ENCODE assay signal across 8 cellular contexts in the genomic region with DNA sequence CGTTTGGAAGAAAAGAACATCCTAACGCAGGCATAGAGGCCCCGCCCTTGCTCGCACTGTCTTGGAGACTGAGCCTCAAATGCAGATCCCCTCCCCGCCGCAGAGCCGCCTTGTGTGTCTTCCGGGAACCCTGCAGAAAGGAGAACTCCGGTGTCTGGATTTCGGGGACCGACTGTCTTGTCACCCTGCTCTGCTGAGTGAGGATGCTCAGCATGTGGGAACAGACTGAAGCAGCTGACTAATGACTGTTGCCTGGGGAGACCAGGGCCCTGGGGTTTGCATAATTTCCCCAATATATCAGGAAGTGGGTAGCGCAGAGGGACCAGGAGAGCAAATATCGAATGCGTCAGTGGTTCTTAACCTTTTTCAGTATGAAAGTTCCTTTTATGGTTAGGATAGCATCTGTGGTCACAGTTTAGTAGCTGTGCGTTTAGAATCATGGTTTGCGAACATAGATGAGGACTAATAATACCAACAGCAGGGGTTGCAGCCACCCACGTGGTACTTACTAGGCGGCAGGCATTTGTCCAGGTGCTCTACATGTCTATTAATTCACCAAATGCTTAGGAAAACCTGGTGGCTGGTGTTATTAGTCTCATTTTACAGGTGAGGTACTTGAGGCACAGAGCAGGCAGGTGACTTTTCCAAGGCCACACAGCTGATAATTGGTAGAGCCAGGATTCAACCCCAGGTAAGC. TPM values are rescaled to one million over a fixed set of nuclear protein-coding genes. Genes with fewer than 3 reads are reported as not detected.
DNase-seq lines count a peak whose midpoint lies in the region; ATAC-seq and TF ChIP-seq lines count a peak whose summit lies in the region.
"Had no signal": no experiment of that assay in that cellular context is flagged by ENCODE, and none has a peak within 500 bp of the region (broad histone marks: within the 10 kb centered on the region; RNA-seq: fewer than 3 reads in every experiment).

No MANE protein-coding gene starts in this region.

- H3K27ac Mint-ChIP-seq in type B pancreatic cell (no peak overlapping the region), mesothelial cell of epicardium (no peak overlapping the region)

- H3K4me3 Mint-ChIP-seq in type B pancreatic cell (no peak overlapping the region), mesothelial cell of epicardium (no peak overlapping the region)

- DNase-seq in NCI-H69 (lab: John Stamatoyannopoulos, UW): peak; percentile 47
- no peak for DNase-seq in AG08395 (ENCODE audit: low spot score)
- no peak for DNase-seq in type B pancreatic cell (ENCODE audit: extremely low spot score, unreplicated experiment)
- no peak for DNase-seq in mesothelial cell of epicardium (ENCODE audit: low spot score in 2 of 2, unreplicated experiment in 2 of 2)

- H3K27me3 Mint-ChIP-seq in type B pancreatic cell (no peaks in the 10 kb centered on the region), mesothelial cell of epicardium (ENCODE audit: low read depth) (no peaks in the 10 kb centered on the region)

- peak; percentile 89 for ATAC-seq in GM18907 (IDR thresholded peaks at IDR 0.05; ENCODE audit: unreplicated experiment)
- ATAC-seq in HG02642 (IDR thresholded peaks at IDR 0.05; ENCODE audit: poor library complexity, unreplicated experiment): peak; percentile 79
- ATAC-seq in esophagus mucosa: peak; percentile 69
- ATAC-seq: Panc1 had no signal

- peaks cover 27% of the 10 kb centered on the region for H3K36me3 Mint-ChIP-seq in type B pancreatic cell
- peaks cover 12% of the 10 kb centered on the region for H3K36me3 Mint-ChIP-seq in mesothelial cell of epicardium

- H3K9me3 Mint-ChIP-seq in type B pancreatic cell (peaks cover 4% of the 10 kb centered on the region), mesothelial cell of epicardium (peaks cover 9% of the 10 kb centered on the region)

- H3K4me1 Mint-ChIP-seq in type B pancreatic cell (ENCODE audit: unreplicated experiment) (peaks cover 29% of the 10 kb centered on the region), mesothelial cell of epicardium (peaks cover 7% of the 10 kb centered on the region)

- TF ChIP-seq CTCF in type B pancreatic cell (conservative IDR thresholded peaks at IDR 0.05) (no peak), mesothelial cell of epicardium (IDR thresholded peaks at IDR 0.05; ENCODE audit: unreplicated experiment) (no peak)

RNA-seq across cellular contexts. Expression of gene GPR137B, which starts 14.3 kb away (rescaled TPM):
- 3.8 TPM for total RNA-seq in esophagus mucosa
- 16.0 and 24.6 TPM in 2 replicates for total RNA-seq in type B pancreatic cell (ENCODE audit: low replicate concordance)
- total RNA-seq in mesothelial cell of epicardium: 22.1 to 25.2 TPM (median 23.1 TPM) in 3 replicates
